Comparison of ENCODE assay signal across 30 cellular contexts in genomic region chr1:223474804-223475203, GRCh38.
"Had no signal": no experiment of that assay in that cellular context is flagged by ENCODE, and none has a peak within 500 bp of the region (broad histone marks: within the 10 kb centered on the region; RNA-seq: fewer than 3 reads in every experiment).

No MANE protein-coding gene starts in this region.

- H3K4me2 ChIP-seq: hepatocyte, smooth muscle cell had no signal

- H3K9me3 ChIP-seq: adrenal gland, gastrocnemius medialis, left ventricle myocardium inferior, mucosa of descending colon, neutrophil, pancreas, psoas muscle, right atrium auricular region, tibial nerve had no signal

- H3K4me1 Mint-ChIP-seq: activated CD4-positive, alpha-beta T cell treated with anti-CD3 and anti-CD28 coated beads, Interleukin-2, amount 10 ng/mL, durations not matched to agents 7 days and 5 days; nephron had no signal

- H3K4me1 ChIP-seq: adrenal gland, gastrocnemius medialis, left ventricle myocardium inferior, pancreas, psoas muscle, right atrium auricular region, tibial nerve had no signal

- H3K27ac Mint-ChIP-seq: activated CD4-positive, alpha-beta T cell treated with anti-CD3 and anti-CD28 coated beads, Interleukin-2, amount 10 ng/mL, durations not matched to agents 7 days and 5 days; activated CD8-positive, alpha-beta T cell treated with anti-CD3 and anti-CD28 coated beads for 36 hours; activated naive CD4-positive, alpha-beta T cell treated with anti-CD3 and anti-CD28 coated beads, Interleukin-2, amount 50 U/mL, for 72 hours; activated T-cell treated with anti-CD3 and anti-CD28 coated beads, Interleukin-2, amount 50 U/mL, for 72 hours; brain; nephron had no signal

- ATAC-seq: activated CD8-positive, alpha-beta T cell treated with anti-CD3 and anti-CD28 coated beads for 36 hours; gastrocnemius medialis; mucosa of descending colon; pancreas; psoas muscle had no signal

- H3K9me3 Mint-ChIP-seq: activated CD4-positive, alpha-beta T cell treated with anti-CD3 and anti-CD28 coated beads, Interleukin-2, amount 10 ng/mL, durations not matched to agents 7 days and 5 days; activated CD8-positive, alpha-beta T cell treated with anti-CD3 and anti-CD28 coated beads for 36 hours; activated naive CD4-positive, alpha-beta T cell treated with anti-CD3 and anti-CD28 coated beads, Interleukin-2, amount 50 U/mL, for 72 hours; activated T-cell treated with anti-CD3 and anti-CD28 coated beads, Interleukin-2, amount 50 U/mL, for 72 hours had no signal

- H3K27me3 ChIP-seq: adrenal gland, pancreas, right atrium auricular region had no signal

- H2AFZ ChIP-seq: hepatocyte had no signal

- H3K36me3 Mint-ChIP-seq: activated naive CD4-positive, alpha-beta T cell treated with anti-CD3 and anti-CD28 coated beads, Interleukin-2, amount 50 U/mL, for 72 hours; brain had no signal

- H3K79me2 ChIP-seq: hepatocyte had no signal

- H3K27ac ChIP-seq: adrenal gland, coronary artery, dorsolateral prefrontal cortex, gastrocnemius medialis, hepatocyte, left ventricle myocardium inferior, neutrophil, pancreas, psoas muscle, right atrium auricular region, tibial nerve, VCaP had no signal

- DNase-seq: activated CD4-positive, alpha-beta T cell treated with anti-CD3 and anti-CD28 coated beads, Interleukin-2, amount 10 ng/mL, durations not matched to agents 7 days and 5 days; activated CD8-positive, alpha-beta T cell treated with anti-CD3 and anti-CD28 coated beads for 36 hours; activated naive CD4-positive, alpha-beta T cell; activated T-cell treated with anti-CD3 and anti-CD28 coated beads for 4 hours; aorta; dorsolateral prefrontal cortex; effector memory CD4-positive, alpha-beta T cell; erythroblast; gastrocnemius medialis; islet precursor cell; left ventricle myocardium inferior; mesendoderm; mucosa of descending colon; pancreas; psoas muscle; stimulated activated CD4-positive, alpha-beta T cell treated with anti-CD3 and anti-CD28 coated beads, Interleukin-1b, Interleukin-23, amount 100 ng/mL, for 48 hours; stimulated activated naive CD4-positive, alpha-beta T cell treated with Interleukin-2 at 50 U/mL for 16 hours had no signal

- H3K36me3 ChIP-seq: adrenal gland, gastrocnemius medialis, left ventricle myocardium inferior, neutrophil, pancreas, right atrium auricular region, tibial nerve had no signal

- H3K4me3 Mint-ChIP-seq: activated CD4-positive, alpha-beta T cell treated with anti-CD3 and anti-CD28 coated beads, Interleukin-2, amount 10 ng/mL, durations not matched to agents 7 days and 5 days; activated CD8-positive, alpha-beta T cell treated with anti-CD3 and anti-CD28 coated beads for 36 hours; activated T-cell treated with anti-CD3 and anti-CD28 coated beads, Interleukin-2, amount 50 U/mL, for 72 hours; brain; nephron had no signal

- H3K4me3 ChIP-seq: adrenal gland, coronary artery, dorsolateral prefrontal cortex, gastrocnemius medialis, hepatocyte, left ventricle myocardium inferior, lung, mucosa of descending colon, pancreas, psoas muscle, right atrium auricular region, smooth muscle cell, tibial nerve had no signal
